30 cellular contexts compared by ENCODE assay signal in genomic region chrX:43436497-43436896, GRCh38.
"Had no signal": no experiment of that assay in that cellular context is flagged by ENCODE, and none has a peak within 500 bp of the region (broad histone marks: within the 10 kb centered on the region; RNA-seq: fewer than 3 reads in every experiment).

No MANE protein-coding gene starts in this region.

- H3K9ac ChIP-seq: parathyroid adenoma had no signal

- H3K9me3 ChIP-seq: neutrophil, ovary, psoas muscle, right lobe of liver, sigmoid colon, suprapubic skin, testis, tibial artery, transverse colon, upper lobe of right lung, uterus had no signal

- H3K27me3 ChIP-seq: neutrophil, ovary, right lobe of liver, sigmoid colon, suprapubic skin, testis, tibial artery, transverse colon, upper lobe of right lung, uterus had no signal

- H3K27me3 Mint-ChIP-seq: progenitor cell of endocrine pancreas; stimulated activated memory B cell treated with anti-CD40 and anti-IgM and Interleukin-4, amounts not matched to agents 10 μg/mL and 1 μg/mL and 100 μg/mL, for 72 hours; type B pancreatic cell had no signal

- H3K79me2 ChIP-seq: parathyroid adenoma had no signal

- H3K36me3 Mint-ChIP-seq: natural killer cell treated with Interleukin-12 subunit alpha and Interleukin-12 subunit beta and Interleukin-15 and Interleukin-18, amount 100 ng/mL, for 72 hours; stimulated activated memory B cell treated with anti-CD40 and anti-IgM and Interleukin-4, amounts not matched to agents 10 μg/mL and 1 μg/mL and 100 μg/mL, for 72 hours; type B pancreatic cell had no signal

- H3K36me3 ChIP-seq: neutrophil, ovary, right lobe of liver, sigmoid colon, suprapubic skin, tibial artery, transverse colon, upper lobe of right lung, uterus had no signal

- FAIRE-seq: small intestine had no signal

- H3K4me1 Mint-ChIP-seq: nephron progenitor cell; neural crest cell; stimulated activated memory B cell treated with anti-CD40 and anti-IgM and Interleukin-4, amounts not matched to agents 10 μg/mL and 1 μg/mL and 100 μg/mL, for 72 hours; stimulated activated naive CD8-positive, alpha-beta T cell treated with anti-CD3 and anti-CD28 coated beads, Interleukin-15, amount 100 ng/mL, for 72 hours had no signal

- H3K27ac ChIP-seq: neutrophil, ovary, parathyroid adenoma, psoas muscle, right lobe of liver, sigmoid colon, suprapubic skin, testis, tibial artery, transverse colon, upper lobe of right lung, uterus had no signal

- H3K27ac Mint-ChIP-seq: naive thymus-derived CD8-positive, alpha-beta T cell; natural killer cell treated with Interleukin-12 subunit alpha and Interleukin-12 subunit beta and Interleukin-15 and Interleukin-18, amount 100 ng/mL, for 72 hours; nephron progenitor cell; progenitor cell of endocrine pancreas; stimulated activated memory B cell treated with anti-CD40 and anti-IgM and Interleukin-4, amounts not matched to agents 10 μg/mL and 1 μg/mL and 100 μg/mL, for 72 hours; stimulated activated naive CD8-positive, alpha-beta T cell treated with anti-CD3 and anti-CD28 coated beads, Interleukin-15, amount 100 ng/mL, for 72 hours; type B pancreatic cell had no signal

- DNase-seq: nephron progenitor cell; occipital lobe; ovary; posterior cingulate gyrus; psoas muscle; right cardiac atrium; right lobe of liver; sigmoid colon; small intestine; stimulated activated CD4-positive, alpha-beta T cell treated with anti-CD3 and anti-CD28 coated beads, Interleukin-15, amount 100 ng/mL, for 24 hours; stimulated activated CD4-positive, alpha-beta T cell treated with anti-CD3 and anti-CD28 coated beads, Interleukin-2, amount 100 ng/mL, for 24 hours; stimulated activated CD4-positive, alpha-beta T cell treated with anti-CD3 and anti-CD28 coated beads, Interleukin-2, amount 100 ng/mL, for 48 hours; stimulated activated CD4-positive, alpha-beta T cell treated with anti-CD3 and anti-CD28 coated beads, Interleukin-4, amount 100 ng/mL, for 24 hours; stimulated activated naive CD8-positive, alpha-beta T cell treated with anti-CD3 and anti-CD28 coated beads, Interleukin-15, amount 100 ng/mL, for 72 hours; stimulated activated naive CD8-positive, alpha-beta T cell treated with anti-CD3 and anti-CD28 coated beads, Interleukin-15, Interleukin-2, amounts not matched to agents 100 U/mL and 50 U/mL, for 24 hours; substantia nigra; testis; tibial artery; transverse colon; upper lobe of right lung; uterus had no signal

- H3K4me3 ChIP-seq: ovary, psoas muscle, right lobe of liver, sigmoid colon, suprapubic skin, testis, tibial artery, transverse colon, upper lobe of right lung, uterus had no signal

- H3K4me1 ChIP-seq: parathyroid adenoma, psoas muscle, right lobe of liver, sigmoid colon, suprapubic skin, testis, tibial artery, transverse colon, upper lobe of right lung, uterus had no signal

- H3K4me3 Mint-ChIP-seq: natural killer cell treated with Interleukin-12 subunit alpha and Interleukin-12 subunit beta and Interleukin-15 and Interleukin-18, amount 100 ng/mL, for 72 hours; nephron progenitor cell; neural crest cell; stimulated activated memory B cell treated with anti-CD40 and anti-IgM and Interleukin-4, amounts not matched to agents 10 μg/mL and 1 μg/mL and 100 μg/mL, for 72 hours; stimulated activated naive CD8-positive, alpha-beta T cell treated with anti-CD3 and anti-CD28 coated beads, Interleukin-15, amount 100 ng/mL, for 72 hours; type B pancreatic cell had no signal

- H2AFZ ChIP-seq: parathyroid adenoma had no signal

- H3K9me3 Mint-ChIP-seq: natural killer cell treated with Interleukin-12 subunit alpha and Interleukin-12 subunit beta and Interleukin-15 and Interleukin-18, amount 100 ng/mL, for 72 hours; type B pancreatic cell had no signal
